In the genomic region with DNA sequence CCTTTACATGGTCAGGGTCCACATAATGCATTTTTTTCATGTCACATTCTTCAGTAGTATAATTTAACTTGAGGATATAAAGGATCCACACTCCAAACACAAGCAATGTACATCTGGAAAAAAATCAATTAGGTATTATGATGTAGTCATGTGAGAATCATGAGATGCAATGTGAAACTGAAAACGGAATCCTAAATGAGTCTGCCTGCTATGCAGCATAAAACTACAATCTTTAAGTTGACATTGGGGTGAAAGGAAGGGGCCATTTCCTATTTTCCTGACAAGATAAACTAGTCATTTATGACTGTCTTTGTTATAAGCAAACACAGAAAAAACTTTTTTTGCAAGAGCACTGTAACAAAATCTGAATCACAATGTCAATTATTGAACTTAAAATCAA, we compare ENCODE assay signal across 10 cellular contexts. TPM values are rescaled to one million over a fixed set of nuclear protein-coding genes. Genes with fewer than 3 reads are reported as not detected.
DNase-seq lines count a peak whose midpoint lies in the region; ATAC-seq, FAIRE-seq and TF ChIP-seq lines count a peak whose summit lies in the region.
"Had no signal": no experiment of that assay in that cellular context is flagged by ENCODE, and none has a peak within 500 bp of the region (broad histone marks: within the 10 kb centered on the region; RNA-seq: fewer than 3 reads in every experiment).

No MANE protein-coding gene starts in this region.

- peak; percentile 53 for ATAC-seq in GM21576 (IDR thresholded peaks at IDR 0.05; ENCODE audit: unreplicated experiment)
- peak; percentile 38 to 65 (median 54) for ATAC-seq in right lobe of liver
- ATAC-seq: WTC11 had no signal

- H3K9me3 ChIP-seq in right lobe of liver = no peaks in the 10 kb centered on the region

- WGBS in right lobe of liver (ENCODE audit: insufficient coverage, low coverage, low lambda C conversion rate, missing lambda C conversion rate) = 67% methylated on average over 1 of the region's 1 CpG

- no peak overlapping the region for H3K4me3 ChIP-seq in right lobe of liver

- no peaks in the 10 kb centered on the region for H3K4me1 ChIP-seq in right lobe of liver

- no peak for DNase-seq in GM12892 (ENCODE audit: insufficient read length)
- peak; percentile 29 for DNase-seq in RPMI8226
- no peak for DNase-seq in right lobe of liver
- no peak for DNase-seq in HCEC 1CT
- DNase-seq in NCI-H146 (lab: John Stamatoyannopoulos, UW) = no peak
- no peak for DNase-seq in NCI-H2029 treated with DMSO at 0.1 percent for 48 hours (lab: John Stamatoyannopoulos, UW)
- DNase-seq in NCI-H1105 treated with DMSO at 0.1 percent for 48 hours (lab: John Stamatoyannopoulos, UW) = no peak
- DNase-seq: stimulated activated CD4-positive, alpha-beta T cell treated with anti-CD3 and anti-CD28 coated beads, Interleukin-4, amount 100 ng/mL, for 1 hour had no signal

- no peak for TF ChIP-seq CTCF in right lobe of liver (IDR thresholded peaks at IDR 0.05)

- no peak for TF ChIP-seq POLR2A in GM12892 (IDR thresholded peaks at IDR 0.05; ENCODE audit: low read depth, low read length)
- no peak for TF ChIP-seq POLR2A in right lobe of liver (IDR thresholded peaks at IDR 0.05)

- H3K27ac ChIP-seq in right lobe of liver = peak overlapping the region in 1 of 3 donors; percentile 24

- FAIRE-seq in GM12892 (lab: Jason Lieb, UNC) = peak; percentile 50

- intact Hi-C loops in right lobe of liver (cut with DNase I) = no loop called here

- H3K36me3 ChIP-seq in right lobe of liver = peaks cover 0 to 34% (median 4%) of the 10 kb centered on the region in 4 donors

- H3K27me3 ChIP-seq in right lobe of liver = no peaks in the 10 kb centered on the region

RNA-seq across cellular contexts. Expression of a gene that starts 27.6 kb away (rescaled TPM):
- 5.8 TPM for polyA plus RNA-seq in GM12892 (2012; ENCODE audit: missing spikeins)
- total RNA-seq in right lobe of liver = 10 to 100 TPM in 4 of 6 experiments, 1 to 10 TPM in 2; 8.6 to 22.2 (median 10.9) TPM
